Comparison of ENCODE assay signal across 20 cellular contexts in genomic region chr7:105745681-105746330, GRCh38.
A peak's percentile ranks its signal among the peaks of the same experiment; 100 is the strongest.
DNase-seq lines count a peak whose midpoint lies in the region; ATAC-seq and TF ChIP-seq lines count a peak whose summit lies in the region.
"Had no signal": no experiment of that assay in that cellular context is flagged by ENCODE, and none has a peak within 500 bp of the region (broad histone marks: within the 10 kb centered on the region; RNA-seq: fewer than 3 reads in every experiment).

No MANE protein-coding gene starts in this region.

- TF ChIP-seq RAD21 in HCT116 (IDR thresholded peaks at IDR 0.05; ENCODE audit: low read depth) = no peak

- no peaks in the 10 kb centered on the region for H3K4me1 ChIP-seq in HCT116 (ENCODE audit: control insufficient read depth in 1 of 2, insufficient read depth in 2 of 2, low read length in 2 of 2)

- CTCF ChIA-PET in AG04450 (lab: Charles Lee) (no interaction called here), HCT116 (lab: Charles Lee) (no interaction called here)

- no peaks in the 10 kb centered on the region for H4K20me1 ChIP-seq in HCT116 (ENCODE audit: insufficient read depth)

- no peaks in the 10 kb centered on the region for H3K79me2 ChIP-seq in HCT116 (ENCODE audit: insufficient read depth, low read length)

- TF ChIP-seq CTCF in AG04450 (IDR thresholded peaks at IDR 0.05; ENCODE audit: low read depth, low read length) (no peak), HCT116 (IDR thresholded peaks at IDR 0.05 in 2 of 3, conservative IDR thresholded peaks at IDR 0.05 in 1 of 3; ENCODE audit: borderline replicate concordance in 1 of 3, insufficient read depth in 1 of 3, low read depth in 2 of 3, low read length in 2 of 3) (no peak; a peak in 1 of 6 replicates)

- DNase-seq in AG04450 (ENCODE audit: low read depth, low spot score) (no peak), HCT116 (ENCODE audit: low read depth, low spot score) (no peak), SK-MEL-5 (ENCODE audit: low read depth, low spot score) (peak; percentile 46), left colon (no peak), cardiac septum (ENCODE audit: low spot score) (no peak)
- DNase-seq: CD8-positive, alpha-beta T cell; DMS79; Karpas-422; MG63; NCI-H1092; NCI-H146; NCI-H2107; NCI-H2227 treated with DMSO at 0.1 percent for 48 hours; NCI-H524 treated with DMSO at 0.1 percent for 48 hours; Right ventricle myocardium superior; SK-N-SH; T-cell had no signal

- no peak overlapping the region for H3K4me2 ChIP-seq in HCT116 (ENCODE audit: low read length)
- H3K4me2 ChIP-seq: SK-N-SH had no signal

- TF ChIP-seq POLR2A in HCT116 (IDR thresholded peaks at IDR 0.05; ENCODE audit: borderline replicate concordance, extremely low read depth, insufficient read depth, insufficient read length) = no peak

- POLR2A ChIA-PET in AG04450 (lab: Yijun Ruan, JAX) (no interaction called here), HCT116 (lab: Charles Lee) (no interaction called here)

- H3K9ac ChIP-seq in HCT116 (ENCODE audit: low read length) = no peak overlapping the region
- H3K9ac ChIP-seq: SK-N-SH had no signal

- no peaks in the 10 kb centered on the region for H3K9me3 ChIP-seq in AG04450 (ENCODE audit: control insufficient read depth, insufficient read depth, low read length)
- no peaks in the 10 kb centered on the region for H3K9me3 ChIP-seq in HCT116 (ENCODE audit: control insufficient read depth in 1 of 2, insufficient read depth in 1 of 2, low read depth in 1 of 2, low read length in 2 of 2)
- H3K9me3 ChIP-seq: MG63, SK-N-SH had no signal

- H3K27me3 ChIP-seq in AG04450 (ENCODE audit: control insufficient read depth, insufficient read depth, low read length) (no peaks in the 10 kb centered on the region), HCT116 (ENCODE audit: insufficient read depth, low read length) (no peaks in the 10 kb centered on the region)
- H3K27me3 ChIP-seq: MG63 had no signal

- intact Hi-C loops in HCT116 (cut with micrococcal nuclease) (no loop called here), left colon (cut with DNase I, micrococcal nuclease) (no loop called here), cardiac septum (cut with DNase I) (no loop called here)

- in situ Hi-C loops in SK-MEL-5 (cut with HindIII; ENCODE audit: low pct_unique_long_range_greater_than_20kb, low sequenced_read_pairs) = no loop called here

- H3K4me3 ChIP-seq in AG04450 (ENCODE audit: low read depth, low read length) = no peak overlapping the region
- no peak overlapping the region for H3K4me3 ChIP-seq in HCT116 (replicated peaks in 1 of 2; ENCODE audit: low read depth in 1 of 2, low read length in 2 of 2)
- H3K4me3 ChIP-seq: MG63 had no signal

- H2AFZ ChIP-seq in HCT116 (ENCODE audit: low read depth, low read length, poor library complexity, severe bottlenecking) = no peak overlapping the region

- no peaks in the 10 kb centered on the region for H3K36me3 ChIP-seq in HCT116 (ENCODE audit: control insufficient read depth in 1 of 2, insufficient read depth in 2 of 2, low read length in 2 of 2)
- H3K36me3 ChIP-seq: MG63 had no signal

- BruUV-seq in HCT116 (replicated peaks; lab: Mats Ljungman, UMichigan) = no TSS peak

- no peaks in the 10 kb centered on the region for H3K9me2 ChIP-seq in HCT116 (ENCODE audit: insufficient read depth)
- H3K9me2 ChIP-seq: SK-N-SH had no signal

- H3K27ac ChIP-seq in AG04450 (ENCODE audit: low read depth, low read length) (peak overlapping the region; percentile 21), HCT116 (ENCODE audit: low read depth, low read length) (no peak overlapping the region)

- ATAC-seq in HCT116 (peak; percentile 63), left colon (peak; percentile 31), GM19023 (IDR thresholded peaks at IDR 0.05; ENCODE audit: unreplicated experiment) (no peak), HG02571 (IDR thresholded peaks at IDR 0.05; ENCODE audit: unreplicated experiment) (no peak), HG03460 (IDR thresholded peaks at IDR 0.05; ENCODE audit: unreplicated experiment) (no peak)
- ATAC-seq: CD8-positive, alpha-beta T cell; T-cell had no signal

- RAD21 ChIA-PET in HCT116 (lab: Charles Lee; ENCODE audit: low non-redundant PET in 1 of 2, low total read pairs in 2 of 2, uncharacterized antibody in 2 of 2, unreplicated experiment in 2 of 2) = no interaction called here

TF ChIP-seq in HCT116, 20 proteins besides CTCF, POLR2A, EP300 and RAD21:
- TF ChIP-seq REST (IDR thresholded peaks at IDR 0.05; ENCODE audit: low read depth) (no peak), SIN3A (IDR thresholded peaks at IDR 0.05; ENCODE audit: low read depth) (no peak), POLR2AphosphoS5 (IDR thresholded peaks at IDR 0.05; ENCODE audit: low read depth, low read length) (no peak), ELF1 (IDR thresholded peaks at IDR 0.05; ENCODE audit: borderline replicate concordance, low read depth) (no peak), ZBTB33 (IDR thresholded peaks at IDR 0.05; ENCODE audit: extremely low read depth, insufficient replicate concordance, low read length) (no peak), CBX3 (IDR thresholded peaks at IDR 0.05; ENCODE audit: low read depth) (no peak), ZFX (IDR thresholded peaks at IDR 0.05) (no peak), FOSL1 (IDR thresholded peaks at IDR 0.05; ENCODE audit: low read depth) (no peak)

Comparison
In these comparisons a context has a peak if more than half of its experiments do, and no peak if none do; other contexts are left out.
1. ATAC-seq: peak in HCT116 (single experiment) and left colon (single experiment); none in GM19023 (single experiment), HG02571 (single experiment) and HG03460 (single experiment).